31 cellular contexts compared by ENCODE assay signal in genomic region chr11:46551261-46551660, GRCh38.
"Had no signal": no experiment of that assay in that cellular context is flagged by ENCODE, and none has a peak within 500 bp of the region (broad histone marks: within the 10 kb centered on the region; RNA-seq: fewer than 3 reads in every experiment).

No MANE protein-coding gene starts in this region.

- H3K9me3 Mint-ChIP-seq: natural killer cell; nephron; stimulated activated memory B cell treated with anti-CD40 and anti-IgM and Interleukin-4, amounts not matched to agents 10 μg/mL and 1 μg/mL and 100 μg/mL, for 72 hours; stimulated activated naive CD8-positive, alpha-beta T cell treated with anti-CD3 and anti-CD28 coated beads, Interleukin-15, amount 100 ng/mL, for 72 hours had no signal

- H3K27me3 ChIP-seq: neural progenitor cell, ovary, spleen, suprapubic skin, testis, tibial nerve, upper lobe of left lung, vagina had no signal

- H3K4me2 ChIP-seq: neural progenitor cell, smooth muscle cell had no signal

- FAIRE-seq: urothelium cell line had no signal

- H2AFZ ChIP-seq: neural progenitor cell, parathyroid adenoma had no signal

- H3K4me3 Mint-ChIP-seq: natural killer cell; nephron; neural progenitor cell; stimulated activated memory B cell treated with anti-CD40 and anti-IgM and Interleukin-4, amounts not matched to agents 10 μg/mL and 1 μg/mL and 100 μg/mL, for 72 hours; stimulated activated naive CD8-positive, alpha-beta T cell treated with anti-CD3 and anti-CD28 coated beads, Interleukin-15, amount 100 ng/mL, for 72 hours had no signal

- H3K27me3 Mint-ChIP-seq: progenitor cell of endocrine pancreas; stimulated activated memory B cell treated with anti-CD40 and anti-IgM and Interleukin-4, amounts not matched to agents 10 μg/mL and 1 μg/mL and 100 μg/mL, for 72 hours; stimulated activated naive CD8-positive, alpha-beta T cell treated with anti-CD3 and anti-CD28 coated beads, Interleukin-15, amount 100 ng/mL, for 72 hours had no signal

- ATAC-seq: natural killer cell; psoas muscle; right cardiac atrium; sciatic nerve; stimulated activated memory B cell treated with anti-CD40 and anti-IgM and Interleukin-4, amounts not matched to agents 10 μg/mL and 1 μg/mL and 100 μg/mL, for 72 hours; stimulated activated naive CD8-positive, alpha-beta T cell treated with anti-CD3 and anti-CD28 coated beads, Interleukin-15, amount 100 ng/mL, for 72 hours; stimulated activated naive CD8-positive, alpha-beta T cell treated with anti-CD3 and anti-CD28 coated beads, Interleukin-15, Interleukin-2, amounts not matched to agents 100 U/mL and 50 U/mL, for 24 hours had no signal

- DNase-seq: natural killer cell; occipital lobe; ovary; posterior cingulate gyrus; psoas muscle; right cardiac atrium; spleen; stimulated activated CD4-positive, alpha-beta T cell treated with anti-CD3 and anti-CD28 coated beads, Interleukin-12 subunit alpha, Interleukin-12 subunit beta, amount 100 ng/mL, for 4 hours; stimulated activated CD4-positive, alpha-beta T cell treated with anti-CD3 and anti-CD28 coated beads, Interleukin-1b, Interleukin-23, amount 100 ng/mL, for 48 hours; stimulated activated CD4-positive, alpha-beta T cell treated with anti-CD3 and anti-CD28 coated beads, Interleukin-4, amount 100 ng/mL, for 1 hour; stimulated activated CD4-positive, alpha-beta T cell treated with anti-CD3 and anti-CD28 coated beads, Interleukin-4, amount 100 ng/mL, for 4 hours; stimulated activated CD8-positive, alpha-beta memory T cell treated with anti-CD3 and anti-CD28 coated beads, Interleukin-4, amount 100 ng/mL, for 48 hours; stimulated activated naive CD4-positive, alpha-beta T cell; stimulated activated naive CD8-positive, alpha-beta T cell treated with anti-CD3 and anti-CD28 coated beads, Interleukin-15, amount 100 ng/mL, for 72 hours; stimulated activated naive CD8-positive, alpha-beta T cell treated with anti-CD3 and anti-CD28 coated beads, Interleukin-15, Interleukin-2, amounts not matched to agents 100 U/mL and 50 U/mL, for 24 hours; substantia nigra; testis; trophoblast cell; upper lobe of left lung had no signal

- H3K27ac ChIP-seq: neural progenitor cell, ovary, parathyroid adenoma, psoas muscle, skin epidermis, spleen, suprapubic skin, testis, tibial nerve, upper lobe of left lung, vagina had no signal

- H3K36me3 ChIP-seq: neural progenitor cell, ovary had no signal

- H3K4me3 ChIP-seq: neural progenitor cell, ovary, psoas muscle, skin epidermis, smooth muscle cell, spleen, suprapubic skin, testis, tibial nerve, upper lobe of left lung, vagina had no signal

- H3K9ac ChIP-seq: neural progenitor cell, parathyroid adenoma had no signal

- H3K36me3 Mint-ChIP-seq: natural killer cell had no signal

- H3K9me3 ChIP-seq: ovary, psoas muscle, spleen, suprapubic skin, testis, tibial nerve, upper lobe of left lung, vagina had no signal

- H3K27ac Mint-ChIP-seq: natural killer cell; nephron; neural progenitor cell; progenitor cell of endocrine pancreas; stimulated activated memory B cell treated with anti-CD40 and anti-IgM and Interleukin-4, amounts not matched to agents 10 μg/mL and 1 μg/mL and 100 μg/mL, for 72 hours had no signal
